Comparison of ENCODE assay signal across 34 cellular contexts in genomic region chr2:177635696-177636095, GRCh38.
"Had no signal": no experiment of that assay in that cellular context is flagged by ENCODE, and none has a peak within 500 bp of the region (broad histone marks: within the 10 kb centered on the region; RNA-seq: fewer than 3 reads in every experiment).

No MANE protein-coding gene starts in this region.

- H3K4me1 Mint-ChIP-seq: activated CD4-positive, alpha-beta T cell treated with anti-CD3 and anti-CD28 coated beads for 36 hours had no signal

- H3K4me3 Mint-ChIP-seq: activated CD4-positive, alpha-beta T cell treated with anti-CD3 and anti-CD28 coated beads for 36 hours; activated CD4-positive, alpha-beta T cell treated with anti-CD3 and anti-CD28 coated beads, Interleukin-2, amount 10 ng/mL, durations not matched to agents 7 days and 5 days; activated CD8-positive, alpha-beta T cell treated with anti-CD3 and anti-CD28 coated beads, Interleukin-2, amount 10 ng/mL, durations not matched to agents 7 days and 5 days; activated naive CD4-positive, alpha-beta T cell treated with anti-CD3 and anti-CD28 coated beads for 36 hours; activated T-cell treated with anti-CD3 and anti-CD28 coated beads, Interleukin-2, amount 50 U/mL, for 4 hours; activated T-helper 1 cell treated with anti-CD3 and anti-CD28 coated beads, Interleukin-12 subunit alpha, Interleukin-12 subunit beta, Interleukin-2, Interleukin-4 antibody, amounts not matched to agents 30 ng/mL and 10 ng/mL and 1 ng/mL, durations not matched to agents 14 hours and 24 hours and 36 hours had no signal

- H3K27ac ChIP-seq: adrenal gland, WERI-Rb-1 had no signal

- DNase-seq: activated CD4-positive, alpha-beta T cell treated with anti-CD3 and anti-CD28 coated beads for 36 hours; activated CD4-positive, alpha-beta T cell treated with anti-CD3 and anti-CD28 coated beads, Interleukin-2, amount 10 ng/mL, durations not matched to agents 7 days and 5 days; activated CD4-positive, alpha-beta T cell treated with anti-CD3 and anti-CD28 coated beads, Interleukin-2, amount 50 U/mL, for 48 hours; activated CD8-positive, alpha-beta T cell treated with anti-CD3 and anti-CD28 coated beads, Interleukin-2, amount 10 ng/mL, durations not matched to agents 7 days and 5 days; activated gamma-delta T cell treated with Interleukin-2 at 50 U/mL for 16 hours; activated naive CD4-positive, alpha-beta T cell treated with anti-CD3 and anti-CD28 coated beads for 36 hours; activated T-cell treated with anti-CD3 and anti-CD28 coated beads, Interleukin-2, amount 50 U/mL, for 4 hours; adrenal gland; anterior cingulate cortex; caudate nucleus; cerebellar nuclear complex; Kasumi-1; KG1; MM.1S; MV-4-11; NCI-H1092; NCI-H1436 treated with DMSO at 0.1 percent for 48 hours; NCI-H1694 treated with DMSO at 0.1 percent for 48 hours; NCI-H2029; NCI-H345; NCI-H524 treated with DMSO at 0.1 percent for 48 hours; NCI-H748 treated with DMSO at 0.1 percent for 48 hours; NK-92 treated with Interleukin-12 subunit alpha and Interleukin-12 subunit beta, amount 100 ng/mL, for 24 hours; OCI-M1; Right ventricle myocardium superior; SW 1271; T-helper 1 cell; T-helper 2 cell; T-helper 9 cell; WERI-Rb-1 had no signal

- H3K27ac Mint-ChIP-seq: activated CD4-positive, alpha-beta T cell treated with anti-CD3 and anti-CD28 coated beads for 36 hours; activated CD4-positive, alpha-beta T cell treated with anti-CD3 and anti-CD28 coated beads, Interleukin-2, amount 10 ng/mL, durations not matched to agents 7 days and 5 days; activated CD8-positive, alpha-beta T cell treated with anti-CD3 and anti-CD28 coated beads, Interleukin-2, amount 10 ng/mL, durations not matched to agents 7 days and 5 days; activated naive CD4-positive, alpha-beta T cell treated with anti-CD3 and anti-CD28 coated beads for 36 hours; activated naive CD4-positive, alpha-beta T cell treated with anti-CD3 and anti-CD28 coated beads, Interleukin-2, amount 50 U/mL, for 72 hours; activated T-helper 1 cell treated with anti-CD3 and anti-CD28 coated beads, Interleukin-12 subunit alpha, Interleukin-12 subunit beta, Interleukin-2, Interleukin-4 antibody, amounts not matched to agents 30 ng/mL and 10 ng/mL and 1 ng/mL, durations not matched to agents 14 hours and 24 hours and 36 hours had no signal

- H3K4me3 ChIP-seq: adrenal gland had no signal

- ATAC-seq: activated CD4-positive, alpha-beta T cell treated with anti-CD3 and anti-CD28 coated beads for 36 hours; activated CD8-positive, alpha-beta T cell treated with anti-CD3 and anti-CD28 coated beads, Interleukin-2, amount 10 ng/mL, durations not matched to agents 7 days and 5 days; activated naive CD4-positive, alpha-beta T cell treated with anti-CD3 and anti-CD28 coated beads, Interleukin-2, amount 50 U/mL, for 72 hours; activated T-cell treated with anti-CD3 and anti-CD28 coated beads, Interleukin-2, amount 50 U/mL, for 4 hours had no signal

- FAIRE-seq: bronchial epithelial cell had no signal

- H3K9me3 ChIP-seq: adrenal gland had no signal

- H3K27me3 ChIP-seq: adrenal gland had no signal

- H3K9me3 Mint-ChIP-seq: activated CD4-positive, alpha-beta T cell treated with anti-CD3 and anti-CD28 coated beads, Interleukin-2, amount 10 ng/mL, durations not matched to agents 7 days and 5 days; activated naive CD4-positive, alpha-beta T cell treated with anti-CD3 and anti-CD28 coated beads for 36 hours; activated T-cell treated with anti-CD3 and anti-CD28 coated beads, Interleukin-2, amount 50 U/mL, for 4 hours; activated T-helper 1 cell treated with anti-CD3 and anti-CD28 coated beads, Interleukin-12 subunit alpha, Interleukin-12 subunit beta, Interleukin-2, Interleukin-4 antibody, amounts not matched to agents 30 ng/mL and 10 ng/mL and 1 ng/mL, durations not matched to agents 14 hours and 24 hours and 36 hours had no signal

- H3K36me3 Mint-ChIP-seq: activated naive CD4-positive, alpha-beta T cell treated with anti-CD3 and anti-CD28 coated beads, Interleukin-2, amount 50 U/mL, for 72 hours; brain had no signal

- H3K36me3 ChIP-seq: adrenal gland, WERI-Rb-1 had no signal
